1 cellular context compared by ENCODE assay signal in genomic region chr1:57908471-57908870, GRCh38.
TF ChIP-seq lines count a peak whose summit lies in the region.

No MANE protein-coding gene starts in this region.

TF ChIP-seq in SK-N-SH, 30 proteins besides CTCF, POLR2A, EP300 and RAD21 (continued from another document):
- no peak for TF ChIP-seq REST (IDR thresholded peaks at IDR 0.05; ENCODE audit: low read depth, low read length)
- TF ChIP-seq SIN3A (IDR thresholded peaks at IDR 0.05; ENCODE audit: borderline replicate concordance, low read depth, low read length): no peak
